10 cellular contexts compared by ENCODE assay signal in the genomic region with DNA sequence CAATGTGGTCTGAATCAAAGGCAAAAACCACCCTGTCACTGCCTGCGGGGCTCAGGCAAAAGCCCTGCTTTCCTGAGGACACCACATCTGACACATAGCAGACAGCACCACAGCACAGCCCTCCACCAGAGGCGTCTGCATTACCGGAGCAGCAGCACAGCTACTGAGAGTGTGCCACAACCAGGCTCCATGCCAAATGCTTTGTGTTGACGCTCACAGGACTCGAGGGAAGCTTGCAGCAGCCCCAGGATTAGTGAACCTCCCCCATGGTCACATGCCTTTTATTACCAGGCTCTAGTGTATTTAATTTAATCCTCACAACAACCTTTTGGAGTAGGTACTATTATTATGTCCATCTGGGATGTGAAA. TPM values are rescaled to one million over a fixed set of nuclear protein-coding genes. Genes with fewer than 3 reads are reported as not detected.
A peak's percentile ranks its signal among the peaks of the same experiment; 100 is the strongest.
DNase-seq lines count a peak whose midpoint lies in the region; ATAC-seq and TF ChIP-seq lines count a peak whose summit lies in the region.
"Had no signal": no experiment of that assay in that cellular context is flagged by ENCODE, and none has a peak within 500 bp of the region (broad histone marks: within the 10 kb centered on the region; RNA-seq: fewer than 3 reads in every experiment).

No MANE protein-coding gene starts in this region.

- H3K27me3 Mint-ChIP-seq in progenitor cell of endocrine pancreas, result no peaks in the 10 kb centered on the region

- H3K9me3 ChIP-seq in HEK293 (ENCODE audit: control insufficient read depth, insufficient read depth, low read depth, low read length) (no peaks in the 10 kb centered on the region), left lung (no peaks in the 10 kb centered on the region)

- H3K27ac ChIP-seq in HEK293 (ENCODE audit: extremely low read depth, low read depth, low read length), result no peak overlapping the region
- peak overlapping the region in 1 of 2 donors; percentile 71 for H3K27ac ChIP-seq in left lung

- intact Hi-C loops in left lung (cut with DNase I), result no loop called here

- H3K4me3 Mint-ChIP-seq in progenitor cell of endocrine pancreas (ENCODE audit: low read depth), result no peak overlapping the region

- no peaks in the 10 kb centered on the region for H3K27me3 ChIP-seq in left lung

- no peak overlapping the region for H3K27ac Mint-ChIP-seq in progenitor cell of endocrine pancreas

- peaks cover 4 to 43% of the 10 kb centered on the region in 2 experiments; a peak in 2 of 3 replicates for H3K36me3 ChIP-seq in HEK293 (ENCODE audit: control insufficient read depth in 2 of 2, insufficient read depth in 1 of 2, low read length in 2 of 2)
- peaks cover 0 to 30% of the 10 kb centered on the region in 2 donors for H3K36me3 ChIP-seq in left lung

- no peaks in the 10 kb centered on the region for H3K4me1 Mint-ChIP-seq in progenitor cell of endocrine pancreas (ENCODE audit: low read depth)

- TF ChIP-seq CTCF in AG09319 (IDR thresholded peaks at IDR 0.05; ENCODE audit: low read depth, low read length) (no peak), HEK293 (tag by site-specific recombination; IDR thresholded peaks at IDR 0.05) (no peak), left lung (IDR thresholded peaks at IDR 0.05) (no peak), progenitor cell of endocrine pancreas (IDR thresholded peaks at IDR 0.05; ENCODE audit: unreplicated experiment) (no peak)

- H3K36me3 Mint-ChIP-seq in progenitor cell of endocrine pancreas (ENCODE audit: insufficient read depth), result no peaks in the 10 kb centered on the region

- H3K4me3 ChIP-seq in HEK293 (ENCODE audit: low read depth, low read length) (no peak overlapping the region), left lung (no peak overlapping the region)
- H3K4me3 ChIP-seq: skin epidermis had no signal

- H3K4me1 ChIP-seq in HEK293 (ENCODE audit: control insufficient read depth, insufficient read depth, low read length) (no peaks in the 10 kb centered on the region), left lung (peaks cover 0 to 22% of the 10 kb centered on the region in 2 donors)

- no peaks in the 10 kb centered on the region for H3K9me3 Mint-ChIP-seq in progenitor cell of endocrine pancreas (ENCODE audit: low read depth)

- ATAC-seq in left lung, result peak; percentile 66
- no peak for ATAC-seq in GM21529 (IDR thresholded peaks at IDR 0.05; ENCODE audit: unreplicated experiment)

- POLR2A ChIA-PET in HEK293 (lab: Yijun Ruan, JAX), result no interaction called here

- DNase-seq in AG09319 (ENCODE audit: extremely low read depth, low read depth) (peak; percentile 28), amniotic epithelial cell (ENCODE audit: low read depth) (peak; percentile 83), left lung (peak in 1 of 2 donors; percentile 61), progenitor cell of endocrine pancreas (ENCODE audit: low spot score, unreplicated experiment) (no peak), HUDEP-2 (lab: John Stamatoyannopoulos, UW; ENCODE audit: unreplicated experiment in 76 of 76) (no peak), GM19238 (ENCODE audit: insufficient read length, low spot score) (no peak)

- CTCF ChIA-PET in HEK293 (lab: Yijun Ruan, JAX), result interaction anchor here (1.0 to 3.7 kb wide), 4 partner anchors 7 to 135 kb away, joined by 5 to 23 read pairs (median 6); no protein-coding TSS in a partner anchor

TF ChIP-seq in HEK293, 187 proteins besides CTCF, POLR2A, EP300 and RAD21:
- peak; percentile 72; the same call in 1 of the 2 replicates for TF ChIP-seq ZNF600 (tag by site-specific recombination; IDR thresholded peaks at IDR 0.05)
- TF ChIP-seq ZNF266 (tag by site-specific recombination; IDR thresholded peaks at IDR 0.05; ENCODE audit: low read depth), result peak; percentile 46; the same call in 1 of the 2 replicates
- TF ChIP-seq ZNF664 (tag by site-specific recombination; IDR thresholded peaks at IDR 0.05), result peak; percentile 64; the same call in 1 of the 2 replicates
- no peak for TF ChIP-seq ZNF335 (tag by site-specific recombination; conservative IDR thresholded peaks at IDR 0.05)
- TF ChIP-seq OSR2 (tag by site-specific recombination; IDR thresholded peaks at IDR 0.05), result peak; percentile 93

RNA-seq across cellular contexts. Expression of gene ATPAF2, which starts 12.6 kb away (rescaled TPM):
- total RNA-seq in left lung, result 10 to 100 TPM; 36.8 to 38.2 TPM
- 25.3 and 31.5 TPM in 2 replicates for total RNA-seq in progenitor cell of endocrine pancreas

RNA-seq across cellular contexts. Expression of gene GID4, which starts 12.8 kb away (rescaled TPM):
- 1 to 10 TPM; 7.9 to 8.8 TPM for total RNA-seq in left lung
- 10.2 and 12.1 TPM in 2 replicates for total RNA-seq in progenitor cell of endocrine pancreas

RNA-seq across cellular contexts. Expression of gene DRC3, which starts 53.7 kb away (rescaled TPM):
- total RNA-seq in left lung (1 to 10 TPM; 3.6 to 7.6 TPM), progenitor cell of endocrine pancreas (13.3 and 15.4 TPM in 2 replicates)
- total RNA-seq: T-helper 2 cell treated with Interferon-gamma antibody and Interleukin-4, amounts not matched to agents 100 ng/mL and 5 ng/mL, for 36 hours had no signal

RNA-seq across cellular contexts. Expression of gene TOM1L2, which starts 54.2 kb away (rescaled TPM):
- 10 to 100 TPM; 56.4 to 71.2 TPM for total RNA-seq in left lung
- total RNA-seq in progenitor cell of endocrine pancreas, result 29.4 and 30.5 TPM in 2 replicates

Comparison
In these comparisons a context has a peak if more than half of its experiments do, and no peak if none do; other contexts are left out.
1. DNase-seq: peak in AG09319 (single experiment) and amniotic epithelial cell (single experiment); none in progenitor cell of endocrine pancreas (single experiment), HUDEP-2 (0 of 76) and GM19238 (single experiment).